In genomic region chr3:179266701-179267211, GRCh38 we compare ENCODE assay signal across 1 cellular context.
TF ChIP-seq lines count a peak whose summit lies in the region.

No MANE protein-coding gene starts in this region.

TF ChIP-seq in WTC11, 78 proteins besides CTCF, POLR2A, EP300 and RAD21:
- TF ChIP-seq USF2 (CRISPR knock-in tag; IDR thresholded peaks at IDR 0.05), result no peak
- TF ChIP-seq, protein P1, sequence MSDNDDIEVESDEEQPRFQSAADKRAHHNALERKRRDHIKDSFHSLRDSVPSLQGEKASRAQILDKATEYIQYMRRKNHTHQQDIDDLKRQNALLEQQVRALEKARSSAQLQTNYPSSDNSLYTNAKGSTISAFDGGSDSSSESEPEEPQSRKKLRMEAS (CRISPR knock-in tag; IDR thresholded peaks at IDR 0.05), result no peak
- no peak for TF ChIP-seq NFYB (CRISPR knock-in tag; conservative IDR thresholded peaks at IDR 0.05; ENCODE audit: low read depth)
- no peak for TF ChIP-seq ZNF219 (CRISPR knock-in tag; IDR thresholded peaks at IDR 0.05; ENCODE audit: borderline replicate concordance)
- TF ChIP-seq ZNF396 (CRISPR knock-in tag; IDR thresholded peaks at IDR 0.05; ENCODE audit: borderline replicate concordance), result no peak
- TF ChIP-seq ZNF263 (CRISPR knock-in tag; IDR thresholded peaks at IDR 0.05; ENCODE audit: low read depth), result no peak
- TF ChIP-seq, protein P2, sequence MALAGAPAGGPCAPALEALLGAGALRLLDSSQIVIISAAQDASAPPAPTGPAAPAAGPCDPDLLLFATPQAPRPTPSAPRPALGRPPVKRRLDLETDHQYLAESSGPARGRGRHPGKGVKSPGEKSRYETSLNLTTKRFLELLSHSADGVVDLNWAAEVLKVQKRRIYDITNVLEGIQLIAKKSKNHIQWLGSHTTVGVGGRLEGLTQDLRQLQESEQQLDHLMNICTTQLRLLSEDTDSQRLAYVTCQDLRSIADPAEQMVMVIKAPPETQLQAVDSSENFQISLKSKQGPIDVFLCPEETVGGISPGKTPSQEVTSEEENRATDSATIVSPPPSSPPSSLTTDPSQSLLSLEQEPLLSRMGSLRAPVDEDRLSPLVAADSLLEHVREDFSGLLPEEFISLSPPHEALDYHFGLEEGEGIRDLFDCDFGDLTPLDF (CRISPR knock-in tag; IDR thresholded peaks at IDR 0.05), result no peak
- no peak for TF ChIP-seq STAT6 (CRISPR knock-in tag; conservative IDR thresholded peaks at IDR 0.05; ENCODE audit: low read depth)
